21 cellular contexts compared by ENCODE assay signal in the genomic region with DNA sequence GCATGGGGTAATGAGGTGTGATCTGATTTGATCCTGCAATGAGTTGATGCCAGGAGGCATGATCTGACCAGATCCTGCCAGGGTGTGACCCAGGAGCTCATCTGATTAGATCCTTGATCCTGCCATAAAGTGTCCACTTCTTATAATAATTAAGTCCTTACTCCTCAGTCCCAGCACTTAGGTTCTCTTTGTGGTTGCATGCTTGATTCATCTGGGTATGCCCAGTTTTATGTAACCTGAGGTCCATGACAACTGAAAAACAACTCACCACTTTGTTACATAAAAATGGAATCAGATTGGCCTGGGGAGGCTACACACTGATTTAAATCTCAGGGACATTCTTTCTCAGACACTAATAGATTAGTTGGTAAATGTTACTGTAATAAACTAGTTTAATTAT. TPM values are rescaled to one million over a fixed set of nuclear protein-coding genes. Genes with fewer than 3 reads are reported as not detected.
DNase-seq lines count a peak whose midpoint lies in the region; ATAC-seq, FAIRE-seq and TF ChIP-seq lines count a peak whose summit lies in the region.
"Had no signal": no experiment of that assay in that cellular context is flagged by ENCODE, and none has a peak within 500 bp of the region (broad histone marks: within the 10 kb centered on the region; RNA-seq: fewer than 3 reads in every experiment).

No MANE protein-coding gene starts in this region.

- DNase-seq in AG10803 (ENCODE audit: low read depth) (peak; percentile 29), IMR-90 (peak; percentile 14), bronchial epithelial cell (ENCODE audit: low read depth) (peak; percentile 29), kidney glomerular epithelial cell (lab: John Stamatoyannopoulos, UW) (peak; percentile 28), head of caudate nucleus (no peak), omental fat pad (ENCODE audit: low spot score) (no peak), endothelial cell (ENCODE audit: low spot score) (no peak)
- DNase-seq: AML-193; Calu3; CD4-positive, CD25-positive, alpha-beta regulatory T cell; GDM1; KBM-7; NCI-H1092; NCI-H1694; NCI-H510A; Peyer's patch; SIG-M5 had no signal

- no TSS peak for BruUV-seq in IMR-90 (replicated peaks; lab: Mats Ljungman, UMichigan)

- no peak overlapping the region for H3K14ac ChIP-seq in IMR-90 (replicated peaks; ENCODE audit: low read depth, low read length)

- intact Hi-C loops in IMR-90 (cut with micrococcal nuclease) = no loop called here
- intact Hi-C loops in head of caudate nucleus (cut with DNase I) = loop anchor here (10.0 kb wide), 1 partner anchor 357 kb away; no protein-coding TSS in a partner anchor

- H3K56ac ChIP-seq in IMR-90 (ENCODE audit: extremely low read depth, insufficient read depth, low read length) = no peak overlapping the region

- no peak overlapping the region for H3K23ac ChIP-seq in IMR-90 (ENCODE audit: low read depth, low read length)

- H4K20me1 ChIP-seq in IMR-90 (ENCODE audit: insufficient read depth, low read length) = no peaks in the 10 kb centered on the region

- H3K9me3 Mint-ChIP-seq in endothelial cell (ENCODE audit: unreplicated experiment) = no peaks in the 10 kb centered on the region
- H3K9me3 Mint-ChIP-seq: GM23338 had no signal

- H3K4ac ChIP-seq in IMR-90 (ENCODE audit: low read depth, low read length) = no peak overlapping the region

- dilution Hi-C loops in IMR-90 (cut with HindIII; ENCODE audit: low sequenced_read_pairs, unreplicated experiment) = no loop called here

- TF ChIP-seq CTCF in AG10803 (conservative IDR thresholded peaks at IDR 0.05; ENCODE audit: low read length) (no peak), IMR-90 (conservative IDR thresholded peaks at IDR 0.05; ENCODE audit: low read depth, low read length) (no peak), bronchial epithelial cell (IDR thresholded peaks at IDR 0.05; ENCODE audit: insufficient read depth, low read length, severe bottlenecking) (no peak), omental fat pad (IDR thresholded peaks at IDR 0.05) (no peak), endothelial cell (IDR thresholded peaks at IDR 0.05; ENCODE audit: unreplicated experiment) (no peak)

- in situ Hi-C loops in IMR-90 (cut with MboI; ENCODE audit: low sequenced_read_pairs) = loop anchor here (25.0 kb wide), 1 partner anchor 934 kb away; no protein-coding TSS in a partner anchor

- H3K27me3 ChIP-seq in IMR-90 (ENCODE audit: control insufficient read depth, insufficient read depth, low read length) = no peaks in the 10 kb centered on the region
- no peaks in the 10 kb centered on the region for H3K27me3 ChIP-seq in bronchial epithelial cell (ENCODE audit: control insufficient read depth, insufficient read depth, low read length)
- H3K27me3 ChIP-seq: Peyer's patch had no signal

- H3K36me3 ChIP-seq in IMR-90 (ENCODE audit: control insufficient read depth, insufficient read depth, low read length) (no peaks in the 10 kb centered on the region), bronchial epithelial cell (ENCODE audit: control insufficient read depth, insufficient read depth, low read length) (no peaks in the 10 kb centered on the region)
- H3K36me3 ChIP-seq: Peyer's patch had no signal

- no peak for TF ChIP-seq RAD21 in IMR-90 (IDR thresholded peaks at IDR 0.05; ENCODE audit: low read length)

- CTCF ChIA-PET in IMR-90 (lab: Yijun Ruan, JAX) = interaction anchor here (1.0 kb wide), 1 partner anchor 10 kb away, joined by 3 read pairs; no protein-coding TSS in a partner anchor

- no peak overlapping the region for H4K5ac ChIP-seq in IMR-90 (ENCODE audit: low read depth, low read length)

- peaks cover 17% of the 10 kb centered on the region for H3K4me1 Mint-ChIP-seq in endothelial cell (ENCODE audit: unreplicated experiment)

- H3K4me1 ChIP-seq in IMR-90 (ENCODE audit: control insufficient read depth, insufficient read depth, low read length) = no peaks in the 10 kb centered on the region
- H3K4me1 ChIP-seq: A549, Peyer's patch had no signal

- H4K91ac ChIP-seq in IMR-90 (ENCODE audit: insufficient read depth, low read depth, low read length) = no peak overlapping the region

- no peak for FAIRE-seq in bronchial epithelial cell (lab: Jason Lieb, UNC)
- FAIRE-seq: A549 had no signal

- no peak overlapping the region for H2BK20ac ChIP-seq in IMR-90 (ENCODE audit: low read depth, low read length)

- H2BK120ac ChIP-seq in IMR-90 (ENCODE audit: low read depth, low read length) = no peak overlapping the region

- H3K9me3 ChIP-seq in IMR-90 (ENCODE audit: control insufficient read depth, insufficient read depth, low read length) = no peaks in the 10 kb centered on the region
- H3K9me3 ChIP-seq: A549, Peyer's patch had no signal

- H2AK9ac ChIP-seq in IMR-90 (replicated peaks; ENCODE audit: low read depth, low read length, poor library complexity) = no peak overlapping the region

- H2AFZ ChIP-seq in IMR-90 (replicated peaks; ENCODE audit: low read length, poor library complexity) = no peak overlapping the region
- H2AFZ ChIP-seq: GM23338 had no signal

- H3K36me3 Mint-ChIP-seq in endothelial cell (ENCODE audit: low read depth, unreplicated experiment) = no peaks in the 10 kb centered on the region

- POLR2A ChIA-PET in IMR-90 (lab: Charles Lee; ENCODE audit: unreplicated experiment) = no interaction called here

- H3K27ac ChIP-seq in IMR-90 (ENCODE audit: insufficient read depth, low read length) = no peak overlapping the region
- H3K27ac ChIP-seq: A549, HL-60, Peyer's patch had no signal

- H3K18ac ChIP-seq in IMR-90 (ENCODE audit: low read depth, low read length) = no peak overlapping the region

- H3K4me2 ChIP-seq in IMR-90 (ENCODE audit: low read depth, low read length) = no peak overlapping the region
- H3K4me2 ChIP-seq: A549, GM23338 had no signal

- H3K27me3 Mint-ChIP-seq in endothelial cell (ENCODE audit: unreplicated experiment) = no peaks in the 10 kb centered on the region
- H3K27me3 Mint-ChIP-seq: CD4-positive, CD25-positive, alpha-beta regulatory T cell had no signal

- no peak overlapping the region for H3K4me3 ChIP-seq in AG10803 (ENCODE audit: low read length)
- no peak overlapping the region for H3K4me3 ChIP-seq in IMR-90 (ENCODE audit: insufficient read depth, low read depth, low read length)
- H3K4me3 ChIP-seq in bronchial epithelial cell (ENCODE audit: low read depth, low read length) = no peak overlapping the region
- H3K4me3 ChIP-seq: A549, GM23338, Peyer's patch had no signal

- TF ChIP-seq POLR2A in IMR-90 (IDR thresholded peaks at IDR 0.05; ENCODE audit: low read depth, low read length) = no peak

- ATAC-seq in IMR-90 (ENCODE audit: low read depth) (no peak), omental fat pad (ENCODE audit: low FRiP score) (no peak), HG02759 (IDR thresholded peaks at IDR 0.05; ENCODE audit: unreplicated experiment) (no peak)
- ATAC-seq: A549, GM23338 had no signal

- H3K4me3 Mint-ChIP-seq in endothelial cell (ENCODE audit: unreplicated experiment) = no peak overlapping the region
- H3K4me3 Mint-ChIP-seq: CD4-positive, CD25-positive, alpha-beta regulatory T cell; GM23338 had no signal

- no peak overlapping the region for H3K27ac Mint-ChIP-seq in endothelial cell (ENCODE audit: unreplicated experiment)
- H3K27ac Mint-ChIP-seq: GM23338 had no signal

- no peak overlapping the region for H2AK5ac ChIP-seq in IMR-90 (ENCODE audit: low read depth, low read length)

- no peak overlapping the region for H2BK5ac ChIP-seq in IMR-90 (ENCODE audit: low read depth, low read length, poor library complexity, severe bottlenecking)

- H2BK15ac ChIP-seq in IMR-90 (ENCODE audit: low read depth, low read length) = no peak overlapping the region

- no peak overlapping the region for H3K9ac ChIP-seq in IMR-90 (ENCODE audit: low read depth, low read length)

- no peaks in the 10 kb centered on the region for H3K79me1 ChIP-seq in IMR-90 (ENCODE audit: low read depth in 1 of 2, low read length in 2 of 2)

- H4K8ac ChIP-seq in IMR-90 (ENCODE audit: low read depth in 2 of 2, low read length in 2 of 2) = no peak overlapping the region

- H3K9me1 ChIP-seq in IMR-90 (ENCODE audit: insufficient read depth, low read length) = no peaks in the 10 kb centered on the region

TF ChIP-seq in IMR-90, 13 proteins besides CTCF, POLR2A, EP300 and RAD21:
- no peak for TF ChIP-seq MXI1 (IDR thresholded peaks at IDR 0.05; ENCODE audit: borderline replicate concordance, low read depth, low read length)
- no peak for TF ChIP-seq MAZ (IDR thresholded peaks at IDR 0.05; ENCODE audit: borderline replicate concordance, low read depth, low read length)
- TF ChIP-seq BHLHE40 (IDR thresholded peaks at IDR 0.05; ENCODE audit: low read depth, low read length) = no peak
- no peak for TF ChIP-seq RFX5 (IDR thresholded peaks at IDR 0.05; ENCODE audit: low read depth, low read length)
- TF ChIP-seq RCOR1 (IDR thresholded peaks at IDR 0.05; ENCODE audit: insufficient replicate concordance, low read length) = no peak
- TF ChIP-seq FOS (IDR thresholded peaks at IDR 0.05; ENCODE audit: low read depth, low read length) = no peak
- TF ChIP-seq CEBPB (IDR thresholded peaks at IDR 0.05; ENCODE audit: low read depth, low read length) = no peak
- TF ChIP-seq SMC3 (IDR thresholded peaks at IDR 0.05; ENCODE audit: low read depth, low read length) = no peak
- TF ChIP-seq MAFK (IDR thresholded peaks at IDR 0.05; ENCODE audit: low read depth, low read length) = no peak
TF ChIP-seq in IMR-90: peak in this region for 0.

RNA-seq across cellular contexts. Expression of gene ACADSB, which starts 19.1 kb away (rescaled TPM):
- total RNA-seq in IMR-90 (2012; rRNA removed) (9.2 and 10.6 TPM in 2 replicates), bronchial epithelial cell (3.4 and 5.4 TPM in 2 replicates), omental fat pad (10 to 100 TPM in 3 of 4 donors, 1 to 10 TPM in 1; 8.6 to 17.2 (median 12.8) TPM), endothelial cell (ENCODE audit: unreplicated experiment) (35.6 TPM)
- polyA plus RNA-seq in IMR-90 (2012; rRNA removed) = 3.8 and 6.2 TPM in 2 replicates
- 0.84 and 1.6 TPM in 2 replicates for polyA plus RNA-seq in IMR-90 (2012; cell fraction: cytosol; rRNA removed)
- polyA plus RNA-seq in IMR-90 (2012; cell fraction: nucleus; rRNA removed; ENCODE audit: low replicate concordance) = 0.72 and 6.5 TPM in 2 replicates

RNA-seq across cellular contexts. Expression of gene IKZF5, which starts 19.3 kb away (rescaled TPM):
- total RNA-seq in IMR-90 (2012; rRNA removed) (2.9 and 4.2 TPM in 2 replicates), bronchial epithelial cell (1.9 and 2.1 TPM in 2 replicates), omental fat pad (10 to 100 TPM in 2 of 4 donors, 1 to 10 TPM in 2; 5.3 to 15.4 (median 10.2) TPM), endothelial cell (ENCODE audit: unreplicated experiment) (14.9 TPM)
- polyA plus RNA-seq in IMR-90 (2012; rRNA removed) = 4.4 and 5.1 TPM in 2 replicates
- polyA plus RNA-seq in IMR-90 (2012; cell fraction: cytosol; rRNA removed) = 0.87 and 1.2 TPM in 2 replicates
- polyA plus RNA-seq in IMR-90 (2012; cell fraction: nucleus; rRNA removed; ENCODE audit: low replicate concordance) = 4.0 and 12.1 TPM in 2 replicates

RNA-seq across cellular contexts. Expression of gene PSTK, which starts 47.7 kb away (rescaled TPM):
- total RNA-seq in IMR-90 (2012; rRNA removed) (4.1 and 4.7 TPM in 2 replicates), bronchial epithelial cell (3.7 and 4.2 TPM in 2 replicates), omental fat pad (1 to 10 TPM; 1.1 to 2.8 (median 1.6) TPM), endothelial cell (ENCODE audit: unreplicated experiment) (5.2 TPM)
- polyA plus RNA-seq in IMR-90 (2012; rRNA removed) = 4.2 and 5.4 TPM in 2 replicates
- 1.2 and 1.7 TPM in 2 replicates for polyA plus RNA-seq in IMR-90 (2012; cell fraction: cytosol; rRNA removed)
- 1.6 and 7.1 TPM in 2 replicates for polyA plus RNA-seq in IMR-90 (2012; cell fraction: nucleus; rRNA removed; ENCODE audit: low replicate concordance)

Comparison
In these comparisons a context has a peak if more than half of its experiments do, and no peak if none do; other contexts are left out.
1. DNase-seq: peak in AG10803 (single experiment), IMR-90 (single experiment), bronchial epithelial cell (single experiment) and kidney glomerular epithelial cell (single experiment); none in head of caudate nucleus (0 of 42), omental fat pad (single experiment) and endothelial cell (single experiment).